Comparison of ENCODE assay signal across 8 cellular contexts in the genomic region with DNA sequence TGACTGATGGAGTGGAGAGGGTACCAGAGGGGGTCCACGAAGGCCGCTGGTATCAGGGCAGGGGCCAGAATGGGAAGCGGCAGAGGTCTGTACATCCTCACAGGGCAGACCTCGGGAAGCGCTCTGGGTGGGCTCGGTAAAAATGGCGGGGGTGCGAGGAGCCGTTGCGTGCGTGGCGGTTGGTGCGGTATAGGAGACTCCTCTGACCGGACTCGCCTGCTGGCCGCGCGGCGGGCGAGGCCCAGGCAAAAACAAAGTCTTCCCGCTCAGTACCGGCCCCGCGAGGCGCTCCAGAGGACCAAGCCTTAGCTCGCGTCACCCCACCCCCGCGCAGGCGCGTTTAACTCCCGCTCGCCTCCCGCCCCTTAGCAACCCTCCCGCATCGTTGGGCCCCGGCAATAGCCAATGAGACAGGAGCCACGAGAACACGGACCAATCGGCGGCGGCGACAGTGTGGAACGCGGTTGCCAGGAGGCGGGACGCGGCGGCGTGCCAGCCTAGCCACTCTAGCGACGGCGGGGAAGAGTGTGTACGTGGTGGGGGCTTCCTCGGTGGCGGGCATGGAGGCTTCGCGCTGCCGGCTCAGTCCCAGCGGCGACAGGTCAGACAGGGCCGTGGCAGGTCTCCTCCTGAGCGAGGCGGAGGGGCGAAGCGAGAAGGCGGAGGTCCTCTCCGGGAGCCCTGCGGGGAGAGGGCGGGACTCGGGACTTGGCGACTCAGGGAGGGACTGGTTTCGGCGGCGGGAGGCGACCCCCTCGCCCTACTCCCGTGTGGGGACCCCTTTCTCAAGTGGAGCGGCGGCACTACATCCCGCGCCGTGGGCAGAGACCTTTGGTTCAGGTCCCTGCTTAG. TPM values are rescaled to one million over a fixed set of nuclear protein-coding genes. Genes with fewer than 3 reads are reported as not detected.
DNase-seq lines count a peak whose midpoint lies in the region; ATAC-seq and TF ChIP-seq lines count a peak whose summit lies in the region.

A gene with protein sequence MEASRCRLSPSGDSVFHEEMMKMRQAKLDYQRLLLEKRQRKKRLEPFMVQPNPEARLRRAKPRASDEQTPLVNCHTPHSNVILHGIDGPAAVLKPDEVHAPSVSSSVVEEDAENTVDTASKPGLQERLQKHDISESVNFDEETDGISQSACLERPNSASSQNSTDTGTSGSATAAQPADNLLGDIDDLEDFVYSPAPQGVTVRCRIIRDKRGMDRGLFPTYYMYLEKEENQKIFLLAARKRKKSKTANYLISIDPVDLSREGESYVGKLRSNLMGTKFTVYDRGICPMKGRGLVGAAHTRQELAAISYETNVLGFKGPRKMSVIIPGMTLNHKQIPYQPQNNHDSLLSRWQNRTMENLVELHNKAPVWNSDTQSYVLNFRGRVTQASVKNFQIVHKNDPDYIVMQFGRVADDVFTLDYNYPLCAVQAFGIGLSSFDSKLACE (plus strand): TSS at position 504 of the 852 bp plus-strand sequence. CDS start 57 bp downstream, at position 561.

- peak; percentile 22 for TF ChIP-seq CTCF in choroid plexus epithelial cell (conservative IDR thresholded peaks at IDR 0.05; ENCODE audit: low read depth, low read length)
- no peak for TF ChIP-seq CTCF in kidney epithelial cell (IDR thresholded peaks at IDR 0.05; ENCODE audit: insufficient read depth, low read length, poor library complexity, severe bottlenecking)

- H3K27me3 ChIP-seq in kidney epithelial cell (ENCODE audit: control insufficient read depth, insufficient read depth, low read length) = no peaks in the 10 kb centered on the region

- H3K36me3 ChIP-seq in kidney epithelial cell (ENCODE audit: control insufficient read depth, insufficient read depth, low read length) = no peaks in the 10 kb centered on the region

- ATAC-seq in GM19035 (IDR thresholded peaks at IDR 0.05; ENCODE audit: unreplicated experiment) = peak; percentile 97
- peak; percentile 99 for ATAC-seq in HG03354 (IDR thresholded peaks at IDR 0.05; ENCODE audit: poor library complexity, severe bottlenecking, unreplicated experiment)

- DNase-seq in AG20443 (ENCODE audit: low spot score) = peak; percentile 99
- DNase-seq in NCI-H446 treated with DMSO at 0.1 percent for 48 hours (lab: John Stamatoyannopoulos, UW) = peak; percentile 97
- peak; percentile 95 to 96 for DNase-seq in activated CD4-positive, alpha-beta T cell treated with anti-CD3 and anti-CD28 coated beads for 24 hours (ENCODE audit: low read depth in 2 of 2)
- DNase-seq in choroid plexus epithelial cell (ENCODE audit: low read depth) = peak; percentile 98
- DNase-seq in kidney epithelial cell (ENCODE audit: low read depth) = peak; percentile 77
- DNase-seq in stimulated activated CD4-positive, alpha-beta T cell treated with anti-CD3 and anti-CD28 coated beads, Interleukin-15, amount 100 ng/mL, for 48 hours (ENCODE audit: low read depth in 2 of 2) = peak; percentile 95 to 97

- H3K4me3 ChIP-seq in choroid plexus epithelial cell (ENCODE audit: low read depth, low read length) (peak within 1 kb of the TSS; percentile 96), kidney epithelial cell (ENCODE audit: low read depth, low read length) (peak within 1 kb of the TSS; percentile 98)

RNA-seq across cellular contexts. Expression of the gene that starts here (rescaled TPM):
- total RNA-seq in kidney epithelial cell = 19.1 and 21.2 TPM in 2 replicates

Comparison
In these comparisons a context has a peak if more than half of its experiments do, and no peak if none do; other contexts are left out.
1. Peak in every context shown above with its lines: DNase-seq, ATAC-seq and H3K4me3 ChIP-seq.